11 cellular contexts compared by ENCODE assay signal in genomic region chr7:35727571-35727970, GRCh38. TPM values are rescaled to one million over a fixed set of nuclear protein-coding genes. Genes with fewer than 3 reads are reported as not detected.
DNase-seq lines count a peak whose midpoint lies in the region; ATAC-seq and TF ChIP-seq lines count a peak whose summit lies in the region.
"Had no signal": no experiment of that assay in that cellular context is flagged by ENCODE, and none has a peak within 500 bp of the region (broad histone marks: within the 10 kb centered on the region; RNA-seq: fewer than 3 reads in every experiment).

No MANE protein-coding gene starts in this region.

- no peak overlapping the region for H3K4ac ChIP-seq in H9 (ENCODE audit: low read depth, low read length)

- WGBS in H9 (ENCODE audit: extremely low coverage, insufficient read length, low lambda C conversion rate) = no CpG with 5 or more reads among the region's 2 CpGs

- H4K8ac ChIP-seq in H9 (replicated peaks; ENCODE audit: insufficient read length, low read depth, low read length) = no peak overlapping the region

- ATAC-seq in activated CD4-positive, alpha-beta T cell treated with anti-CD3 and anti-CD28 coated beads for 36 hours = peak; percentile 75
- peak; percentile 38 for ATAC-seq in HG02610 (IDR thresholded peaks at IDR 0.05; ENCODE audit: unreplicated experiment)
- ATAC-seq in natural killer cell = peak; percentile 38 to 60 (median 54)
- ATAC-seq in GM18498 (IDR thresholded peaks at IDR 0.05; ENCODE audit: unreplicated experiment) = no peak
- ATAC-seq: A549 had no signal

- no peaks in the 10 kb centered on the region for H3K9me3 ChIP-seq in H9 (ENCODE audit: control insufficient read depth, low read depth, low read length)
- H3K9me3 ChIP-seq: A549 had no signal

- no peak overlapping the region for H3T11ph ChIP-seq in H9 (ENCODE audit: low read length)

- H3K79me1 ChIP-seq in H9 (ENCODE audit: insufficient read depth, low read depth, low read length, poor library complexity, severe bottlenecking) = no peaks in the 10 kb centered on the region

- H4K91ac ChIP-seq in H9 (ENCODE audit: insufficient read length, low read depth, low read length) = no peak overlapping the region

- CTCF ChIA-PET in activated CD4-positive, alpha-beta T cell treated with anti-CD3 and anti-CD28 coated beads for 36 hours (lab: Charles Lee) = interaction anchor here (1.0 to 3.6 kb wide), 9 partner anchors 11 to 35 kb away, joined by 3 to 15 read pairs (median 4); partner anchors contain the start of gene HERPUD2
- CTCF ChIA-PET in activated CD4-positive, alpha-beta T cell treated with anti-CD3 and anti-CD28 coated beads, Interleukin-2, amount 10 ng/mL, durations not matched to agents 7 days and 5 days (lab: Charles Lee) = interaction anchor here (0.5 to 4.7 kb wide), 8 partner anchors 16 to 1685 kb away, joined by 4 to 15 read pairs (median 4); partner anchors contain the start of gene HERPUD2
- CTCF ChIA-PET in activated CD4-positive, alpha-beta memory T cell treated with anti-CD3 and anti-CD28 coated beads, Interleukin-2, amount 10 ng/mL, durations not matched to agents 7 days and 5 days (lab: Charles Lee) = interaction anchor here (0.8 to 7.4 kb wide), 4 partner anchors 17 to 75 kb away, joined by 3 to 86 read pairs (median 20); partner anchors contain the start of gene HERPUD2

- H3K14ac ChIP-seq in H9 (ENCODE audit: insufficient read depth, low read length) = no peak overlapping the region

- no peaks in the 10 kb centered on the region for H3K27me3 Mint-ChIP-seq in activated CD4-positive, alpha-beta T cell treated with anti-CD3 and anti-CD28 coated beads for 36 hours
- no peaks in the 10 kb centered on the region for H3K27me3 Mint-ChIP-seq in activated CD4-positive, alpha-beta T cell treated with anti-CD3 and anti-CD28 coated beads, Interleukin-2, amount 10 ng/mL, durations not matched to agents 7 days and 5 days
- peaks cover 4% of the 10 kb centered on the region for H3K27me3 Mint-ChIP-seq in activated CD4-positive, alpha-beta memory T cell treated with anti-CD3 and anti-CD28 coated beads, Interleukin-2, amount 10 ng/mL, durations not matched to agents 7 days and 5 days
- H3K27me3 Mint-ChIP-seq in natural killer cell (ENCODE audit: low read depth in 2 of 2) = no peaks in the 10 kb centered on the region
- no peaks in the 10 kb centered on the region; the same call in 1 of the 2 replicates for H3K27me3 Mint-ChIP-seq in H9 (ENCODE audit: low read depth)

- no peak overlapping the region for H2BK12ac ChIP-seq in H9 (ENCODE audit: insufficient read length, low read depth, low read length)

- no peaks in the 10 kb centered on the region for H3K79me2 ChIP-seq in H9 (ENCODE audit: insufficient read depth, low read length)

- H2BK20ac ChIP-seq in H9 (ENCODE audit: low read depth, low read length, poor library complexity, severe bottlenecking) = no peak overlapping the region

- H2BK120ac ChIP-seq in H9 (ENCODE audit: low read depth, low read length, poor library complexity, severe bottlenecking) = no peak overlapping the region

- H3K27ac ChIP-seq in H9 (ENCODE audit: insufficient read length, low read depth, low read length) = no peak overlapping the region
- H3K27ac ChIP-seq: A549, KMS-11 had no signal

- no peak overlapping the region for H4K5ac ChIP-seq in H9 (ENCODE audit: insufficient read length, low read depth, low read length)

- H3K56ac ChIP-seq in H9 (ENCODE audit: insufficient read length, low read depth, low read length) = no peak overlapping the region

- POLR2A ChIA-PET in activated CD4-positive, alpha-beta T cell treated with anti-CD3 and anti-CD28 coated beads for 36 hours (lab: Charles Lee) = interaction anchor here (1.0 to 1.7 kb wide), 2 partner anchors 73 to 75 kb away, joined by 4 to 5 read pairs; partner anchors contain the start of gene SEPTIN7
- POLR2A ChIA-PET in activated CD4-positive, alpha-beta T cell treated with anti-CD3 and anti-CD28 coated beads, Interleukin-2, amount 10 ng/mL, durations not matched to agents 7 days and 5 days (lab: Charles Lee) = no interaction called here
- POLR2A ChIA-PET in activated CD4-positive, alpha-beta memory T cell treated with anti-CD3 and anti-CD28 coated beads, Interleukin-2, amount 10 ng/mL, durations not matched to agents 7 days and 5 days (lab: Charles Lee) = interaction anchor here (1.3 to 5.7 kb wide), 5 partner anchors 18 to 74 kb away, joined by 3 to 81 read pairs (median 4); partner anchors contain the start of genes HERPUD2 and SEPTIN7

- H2AK5ac ChIP-seq in H9 (ENCODE audit: insufficient read length, low read length) = no peak overlapping the region

- no peaks in the 10 kb centered on the region for H3K4me1 ChIP-seq in H9 (ENCODE audit: insufficient read depth, low read length)
- H3K4me1 ChIP-seq: A549 had no signal

- H3K23me2 ChIP-seq in H9 (ENCODE audit: insufficient read length, low read depth, low read length, poor library complexity, severe bottlenecking) = no peaks in the 10 kb centered on the region

- no peak overlapping the region for H3K27ac Mint-ChIP-seq in activated CD4-positive, alpha-beta T cell treated with anti-CD3 and anti-CD28 coated beads for 36 hours
- H3K27ac Mint-ChIP-seq in activated CD4-positive, alpha-beta T cell treated with anti-CD3 and anti-CD28 coated beads, Interleukin-2, amount 10 ng/mL, durations not matched to agents 7 days and 5 days = no peak overlapping the region
- H3K27ac Mint-ChIP-seq in activated CD4-positive, alpha-beta memory T cell treated with anti-CD3 and anti-CD28 coated beads, Interleukin-2, amount 10 ng/mL, durations not matched to agents 7 days and 5 days = no peak overlapping the region
- H3K27ac Mint-ChIP-seq in natural killer cell = peak overlapping the region; percentile 96 to 97
- no peak overlapping the region for H3K27ac Mint-ChIP-seq in H9

- H3K23ac ChIP-seq in H9 (ENCODE audit: insufficient read length, low read depth, low read length) = no peak overlapping the region

- H2BK15ac ChIP-seq in H9 (ENCODE audit: low read depth, low read length) = no peak overlapping the region

- H3K4me3 Mint-ChIP-seq in activated CD4-positive, alpha-beta T cell treated with anti-CD3 and anti-CD28 coated beads for 36 hours = no peak overlapping the region
- no peak overlapping the region for H3K4me3 Mint-ChIP-seq in activated CD4-positive, alpha-beta T cell treated with anti-CD3 and anti-CD28 coated beads, Interleukin-2, amount 10 ng/mL, durations not matched to agents 7 days and 5 days
- H3K4me3 Mint-ChIP-seq in activated CD4-positive, alpha-beta memory T cell treated with anti-CD3 and anti-CD28 coated beads, Interleukin-2, amount 10 ng/mL, durations not matched to agents 7 days and 5 days = no peak overlapping the region
- H3K4me3 Mint-ChIP-seq in natural killer cell (peak overlapping the region; percentile 61), H9 (no peak overlapping the region)

- peak; percentile 63 for DNase-seq in activated CD4-positive, alpha-beta T cell treated with anti-CD3 and anti-CD28 coated beads for 36 hours
- no peak for DNase-seq in activated CD4-positive, alpha-beta T cell treated with anti-CD3 and anti-CD28 coated beads, Interleukin-2, amount 10 ng/mL, durations not matched to agents 7 days and 5 days
- peak; percentile 28 for DNase-seq in activated CD4-positive, alpha-beta memory T cell treated with anti-CD3 and anti-CD28 coated beads, Interleukin-2, amount 10 ng/mL, durations not matched to agents 7 days and 5 days
- DNase-seq in natural killer cell = peak; percentile 39
- no peak for DNase-seq in H9
- no peak for DNase-seq in OCI-M1 (lab: John Stamatoyannopoulos, UW)

- H3K9ac ChIP-seq in H9 (ENCODE audit: extremely low read depth, insufficient read length, low read length) = no peak overlapping the region
- H3K9ac ChIP-seq: KMS-11 had no signal

- H3K9me3 Mint-ChIP-seq in activated CD4-positive, alpha-beta T cell treated with anti-CD3 and anti-CD28 coated beads for 36 hours (ENCODE audit: low read depth) = peaks cover 3% of the 10 kb centered on the region
- peaks cover 7% of the 10 kb centered on the region for H3K9me3 Mint-ChIP-seq in activated CD4-positive, alpha-beta T cell treated with anti-CD3 and anti-CD28 coated beads, Interleukin-2, amount 10 ng/mL, durations not matched to agents 7 days and 5 days
- no peaks in the 10 kb centered on the region for H3K9me3 Mint-ChIP-seq in activated CD4-positive, alpha-beta memory T cell treated with anti-CD3 and anti-CD28 coated beads, Interleukin-2, amount 10 ng/mL, durations not matched to agents 7 days and 5 days
- H3K9me3 Mint-ChIP-seq in natural killer cell = no peaks in the 10 kb centered on the region
- H3K9me3 Mint-ChIP-seq in H9 = peaks cover 0 to 6% of the 10 kb centered on the region in 2 experiments; a peak in 1 of 5 replicates

- H3K27me3 ChIP-seq in H9 (ENCODE audit: insufficient read depth, low read length) = no peaks in the 10 kb centered on the region

- H4K20me1 ChIP-seq in H9 (ENCODE audit: control insufficient read depth, insufficient read depth, insufficient read length) = no peaks in the 10 kb centered on the region

- intact Hi-C loops in activated CD4-positive, alpha-beta T cell treated with anti-CD3 and anti-CD28 coated beads for 36 hours (cut with DNase I, micrococcal nuclease) = loop anchor here in 1 of 2 experiments (2.0 to 10.0 kb wide), 2 partner anchors 33 to 387 kb away; no protein-coding TSS in a partner anchor
- intact Hi-C loops in natural killer cell (cut with micrococcal nuclease) = no loop called here

- H3K36me3 Mint-ChIP-seq in activated CD4-positive, alpha-beta T cell treated with anti-CD3 and anti-CD28 coated beads for 36 hours (ENCODE audit: low read depth) = no peaks in the 10 kb centered on the region
- peaks cover 1% of the 10 kb centered on the region for H3K36me3 Mint-ChIP-seq in activated CD4-positive, alpha-beta T cell treated with anti-CD3 and anti-CD28 coated beads, Interleukin-2, amount 10 ng/mL, durations not matched to agents 7 days and 5 days (ENCODE audit: low read depth)
- H3K36me3 Mint-ChIP-seq in activated CD4-positive, alpha-beta memory T cell treated with anti-CD3 and anti-CD28 coated beads, Interleukin-2, amount 10 ng/mL, durations not matched to agents 7 days and 5 days (ENCODE audit: low read depth) = no peaks in the 10 kb centered on the region
- no peaks in the 10 kb centered on the region for H3K36me3 Mint-ChIP-seq in natural killer cell
- no peaks in the 10 kb centered on the region for H3K36me3 Mint-ChIP-seq in H9 (ENCODE audit: insufficient read depth in 1 of 3, low read depth in 3 of 3)

- no peak for TF ChIP-seq CTCF in natural killer cell (IDR thresholded peaks at IDR 0.05)
- no peak for TF ChIP-seq CTCF in H9 (conservative IDR thresholded peaks at IDR 0.05)

- peaks cover 70% of the 10 kb centered on the region for H3K4me1 Mint-ChIP-seq in activated CD4-positive, alpha-beta T cell treated with anti-CD3 and anti-CD28 coated beads for 36 hours
- H3K4me1 Mint-ChIP-seq in activated CD4-positive, alpha-beta T cell treated with anti-CD3 and anti-CD28 coated beads, Interleukin-2, amount 10 ng/mL, durations not matched to agents 7 days and 5 days = peaks cover 73% of the 10 kb centered on the region
- peaks cover 76% of the 10 kb centered on the region for H3K4me1 Mint-ChIP-seq in activated CD4-positive, alpha-beta memory T cell treated with anti-CD3 and anti-CD28 coated beads, Interleukin-2, amount 10 ng/mL, durations not matched to agents 7 days and 5 days
- peaks cover 76 to 85% of the 10 kb centered on the region in 2 donors for H3K4me1 Mint-ChIP-seq in natural killer cell
- peaks cover 2 to 3% of the 10 kb centered on the region in 2 experiments; a peak in 1 of 4 replicates for H3K4me1 Mint-ChIP-seq in H9

- H3K4me2 ChIP-seq in H9 (ENCODE audit: insufficient read depth, insufficient read length, low read length) = no peak overlapping the region
- H3K4me2 ChIP-seq: A549, KMS-11, smooth muscle cell had no signal

- no peak overlapping the region for H3K18ac ChIP-seq in H9 (ENCODE audit: insufficient read length, low read depth, low read length)

- H2BK5ac ChIP-seq in H9 (ENCODE audit: insufficient read length, low read length) = no peak overlapping the region

- no peak overlapping the region for H2AFZ ChIP-seq in H9 (ENCODE audit: low read length)

RNA-seq across cellular contexts. Expression of gene HERPUD2, which starts 32.6 kb away (rescaled TPM):
- 10 to 100 TPM; 22.1 to 26.7 TPM for total RNA-seq in activated CD4-positive, alpha-beta T cell treated with anti-CD3 and anti-CD28 coated beads for 36 hours
- total RNA-seq in activated CD4-positive, alpha-beta T cell treated with anti-CD3 and anti-CD28 coated beads, Interleukin-2, amount 10 ng/mL, durations not matched to agents 7 days and 5 days = 10 to 100 TPM; 40.6 to 45.9 TPM
- 10 to 100 TPM; 48.0 to 49.8 TPM for total RNA-seq in activated CD4-positive, alpha-beta memory T cell treated with anti-CD3 and anti-CD28 coated beads, Interleukin-2, amount 10 ng/mL, durations not matched to agents 7 days and 5 days
- total RNA-seq in natural killer cell = 100 to 1,000 TPM; 103 to 112 (median 111) TPM
- total RNA-seq in H9 (2021) = 14.6 and 17.0 TPM in 2 replicates

Comparison
In these comparisons a context has a peak if more than half of its experiments do, and no peak if none do; other contexts are left out.
1. DNase-seq: peak in activated CD4-positive, alpha-beta T cell treated with anti-CD3 and anti-CD28 coated beads for 36 hours (single experiment), activated CD4-positive, alpha-beta memory T cell treated with anti-CD3 and anti-CD28 coated beads, Interleukin-2, amount 10 ng/mL, durations not matched to agents 7 days and 5 days (single experiment) and natural killer cell (single experiment); none in activated CD4-positive, alpha-beta T cell treated with anti-CD3 and anti-CD28 coated beads, Interleukin-2, amount 10 ng/mL, durations not matched to agents 7 days and 5 days (single experiment), H9 (single experiment) and OCI-M1 (single experiment).
2. H3K27ac Mint-ChIP-seq: peak in natural killer cell (2 of 2); none in activated CD4-positive, alpha-beta T cell treated with anti-CD3 and anti-CD28 coated beads for 36 hours (single experiment), activated CD4-positive, alpha-beta T cell treated with anti-CD3 and anti-CD28 coated beads, Interleukin-2, amount 10 ng/mL, durations not matched to agents 7 days and 5 days (single experiment), activated CD4-positive, alpha-beta memory T cell treated with anti-CD3 and anti-CD28 coated beads, Interleukin-2, amount 10 ng/mL, durations not matched to agents 7 days and 5 days (single experiment) and H9 (0 of 3).